ENCODE assay signal across 8 cellular contexts in the genomic region with DNA sequence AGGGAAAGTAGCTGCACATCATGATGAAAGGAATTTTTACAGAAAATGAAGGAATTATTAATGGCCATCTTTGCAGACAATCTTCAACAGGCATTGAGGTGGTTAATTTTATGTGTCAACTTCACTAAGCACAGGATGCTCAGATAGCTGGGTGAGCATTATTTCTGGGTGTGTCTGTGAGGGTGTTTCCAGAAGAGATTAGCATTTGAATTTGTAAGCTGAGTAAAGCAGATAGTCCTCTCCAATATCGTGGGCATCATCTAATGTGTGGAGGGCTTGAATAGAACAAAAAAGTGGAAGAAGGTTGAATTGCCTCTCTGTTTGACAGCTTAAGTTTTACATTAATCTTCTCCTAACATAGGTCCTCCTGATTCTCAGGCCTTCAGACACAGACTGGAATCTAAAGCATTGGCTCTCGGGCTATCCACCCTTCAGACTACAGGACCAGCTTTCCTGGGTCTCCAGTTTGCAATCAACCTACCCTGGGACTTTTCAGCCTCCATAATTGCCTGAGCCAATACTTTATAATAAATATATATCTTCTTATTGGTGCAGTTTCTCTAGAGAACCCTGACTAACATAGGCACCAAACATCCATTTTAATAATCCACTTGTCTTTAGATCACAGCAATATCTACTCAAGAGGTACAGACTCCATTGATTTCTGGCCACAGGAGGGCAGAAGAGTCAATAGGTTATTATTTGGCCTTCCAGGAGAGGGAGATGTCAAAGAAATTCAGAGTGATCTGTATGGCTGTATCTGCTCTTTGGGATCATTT. TPM values are rescaled to one million over a fixed set of nuclear protein-coding genes. Genes with fewer than 3 reads are reported as not detected.
A peak's percentile ranks its signal among the peaks of the same experiment; 100 is the strongest.
DNase-seq lines count a peak whose midpoint lies in the region; ATAC-seq and TF ChIP-seq lines count a peak whose summit lies in the region.

No MANE protein-coding gene starts in this region.

- H3K27me3 Mint-ChIP-seq in progenitor cell of endocrine pancreas, result no peaks in the 10 kb centered on the region

- ATAC-seq in GM18873 (IDR thresholded peaks at IDR 0.05; ENCODE audit: low FRiP score, unreplicated experiment) (peak; percentile 60), HG02884 (IDR thresholded peaks at IDR 0.05; ENCODE audit: unreplicated experiment) (no peak), GM19467 (IDR thresholded peaks at IDR 0.05; ENCODE audit: unreplicated experiment) (no peak)

- no peak overlapping the region for H3K4me3 ChIP-seq in fibroblast of pulmonary artery (replicated peaks; ENCODE audit: low read depth, low read length)

- peak; percentile 30 for TF ChIP-seq CTCF in fibroblast of pulmonary artery (IDR thresholded peaks at IDR 0.05; ENCODE audit: low read length, missing control alignments)
- peak; percentile 49 for TF ChIP-seq CTCF in progenitor cell of endocrine pancreas (IDR thresholded peaks at IDR 0.05; ENCODE audit: unreplicated experiment)

- DNase-seq in D341Med (ENCODE audit: low spot score) (peak; percentile 34), HT1080 (ENCODE audit: low read depth) (peak; percentile 46), SK-N-DZ (ENCODE audit: low spot score) (peak; percentile 49), fibroblast of pulmonary artery (ENCODE audit: low read depth) (peak; percentile 40), progenitor cell of endocrine pancreas (ENCODE audit: low spot score, unreplicated experiment) (no peak)

- no peaks in the 10 kb centered on the region for H3K9me3 Mint-ChIP-seq in progenitor cell of endocrine pancreas (ENCODE audit: low read depth)

- H3K4me1 Mint-ChIP-seq in progenitor cell of endocrine pancreas (ENCODE audit: low read depth), result peaks cover 5% of the 10 kb centered on the region

- no peak overlapping the region for H3K4me3 Mint-ChIP-seq in progenitor cell of endocrine pancreas (ENCODE audit: low read depth)

- H3K36me3 Mint-ChIP-seq in progenitor cell of endocrine pancreas (ENCODE audit: insufficient read depth), result no peaks in the 10 kb centered on the region

- H3K27ac Mint-ChIP-seq in progenitor cell of endocrine pancreas, result no peak overlapping the region

RNA-seq across cellular contexts. Expression of a gene that starts 10.5 kb away (rescaled TPM):
- total RNA-seq in HT1080 (2014; rRNA removed; shearing (Covaris generic)), result 0.74 and 1.4 TPM in 2 replicates
- 0.36 and 0.52 TPM in 2 replicates for polyA plus RNA-seq in HT1080 (2015; cell fraction: cytosol; rRNA removed)
- polyA plus RNA-seq in HT1080 (2015; cell fraction: nucleus; rRNA removed), result 0.23 and 0.25 TPM in 2 replicates
- 0.48 and 0.68 TPM in 2 replicates for polyA plus RNA-seq in SK-N-DZ (2014; cell fraction: cytosol; rRNA removed)
- 0.08 and 0.57 TPM in 2 replicates for polyA plus RNA-seq in SK-N-DZ (2014; cell fraction: nucleus; rRNA removed)
- total RNA-seq in progenitor cell of endocrine pancreas, result 3.8 and 4.5 TPM in 2 replicates

RNA-seq across cellular contexts. Expression of a gene that starts 33.7 kb away (rescaled TPM):
- total RNA-seq in HT1080 (2014; rRNA removed; shearing (Covaris generic)), result not detected in 2 replicates
- polyA plus RNA-seq in HT1080 (2015; cell fraction: cytosol; rRNA removed), result not detected in 2 replicates
- not detected in 2 replicates for polyA plus RNA-seq in HT1080 (2015; cell fraction: nucleus; rRNA removed)
- 0.09 TPM in 1 of 2 replicates, not detected in the other for polyA plus RNA-seq in SK-N-DZ (2014; cell fraction: cytosol; rRNA removed)
- not detected in 2 replicates for polyA plus RNA-seq in SK-N-DZ (2014; cell fraction: nucleus; rRNA removed)
- 0.41 and 0.73 TPM in 2 replicates for total RNA-seq in progenitor cell of endocrine pancreas
